19 cellular contexts compared by ENCODE assay signal in genomic region chr10:108684431-108684830, GRCh38.
"Had no signal": no experiment of that assay in that cellular context is flagged by ENCODE, and none has a peak within 500 bp of the region (broad histone marks: within the 10 kb centered on the region; RNA-seq: fewer than 3 reads in every experiment).

No MANE protein-coding gene starts in this region.

- H2AFZ ChIP-seq: parathyroid adenoma had no signal

- H3K27me3 Mint-ChIP-seq: naive thymus-derived CD4-positive, alpha-beta T cell; stimulated activated naive B cell treated with anti-CD40 and anti-IgM and Interleukin-4, amounts not matched to agents 10 μg/mL and 1 μg/mL and 100 μg/mL, for 72 hours had no signal

- H3K79me2 ChIP-seq: parathyroid adenoma had no signal

- FAIRE-seq: colon had no signal

- H3K27ac Mint-ChIP-seq: activated T-cell treated with anti-CD3 and anti-CD28 coated beads, Interleukin-2, amount 50 U/mL, for 72 hours; naive thymus-derived CD4-positive, alpha-beta T cell; stimulated activated naive B cell treated with anti-CD40 and anti-IgM and Interleukin-4, amounts not matched to agents 10 μg/mL and 1 μg/mL and 100 μg/mL, for 72 hours had no signal

- H3K27me3 ChIP-seq: ascending aorta, gastroesophageal sphincter, heart left ventricle, upper lobe of right lung had no signal

- H3K9me3 ChIP-seq: ascending aorta, gastroesophageal sphincter, heart left ventricle, thoracic aorta, upper lobe of right lung had no signal

- H3K9ac ChIP-seq: parathyroid adenoma had no signal

- H3K36me3 ChIP-seq: ascending aorta, gastroesophageal sphincter, heart left ventricle, thoracic aorta, upper lobe of right lung, WERI-Rb-1 had no signal

- ATAC-seq: activated T-cell treated with anti-CD3 and anti-CD28 coated beads, Interleukin-2, amount 50 U/mL, for 72 hours; gastroesophageal sphincter; heart left ventricle; naive thymus-derived CD4-positive, alpha-beta T cell; stimulated activated naive B cell treated with anti-CD40 and anti-IgM and Interleukin-4, amounts not matched to agents 10 μg/mL and 1 μg/mL and 100 μg/mL, for 72 hours; upper lobe of right lung had no signal

- H3K4me1 Mint-ChIP-seq: naive thymus-derived CD4-positive, alpha-beta T cell; stimulated activated naive B cell treated with anti-CD40 and anti-IgM and Interleukin-4, amounts not matched to agents 10 μg/mL and 1 μg/mL and 100 μg/mL, for 72 hours had no signal

- H3K4me3 Mint-ChIP-seq: activated T-cell treated with anti-CD3 and anti-CD28 coated beads, Interleukin-2, amount 50 U/mL, for 72 hours; naive thymus-derived CD4-positive, alpha-beta T cell; stimulated activated naive B cell treated with anti-CD40 and anti-IgM and Interleukin-4, amounts not matched to agents 10 μg/mL and 1 μg/mL and 100 μg/mL, for 72 hours had no signal

- H3K4me1 ChIP-seq: ascending aorta, gastroesophageal sphincter, heart left ventricle, parathyroid adenoma, upper lobe of right lung had no signal

- DNase-seq: activated CD4-positive, alpha-beta T cell treated with anti-CD3 and anti-CD28 coated beads for 1 hour; activated CD8-positive, alpha-beta memory T cell treated with anti-CD3 and anti-CD28 coated beads for 24 hours; activated CD8-positive, alpha-beta memory T cell treated with anti-CD3 and anti-CD28 coated beads, Interleukin-2, amount 50 U/mL, for 48 hours; activated effector memory CD4-positive, alpha-beta T cell treated with anti-CD3 and anti-CD28 coated beads, Interleukin-2, amount 50 U/mL, for 16 hours; activated naive CD4-positive, alpha-beta T cell treated with anti-CD3 and anti-CD28 coated beads, Interleukin-2, amount 50 U/mL, for 16 hours; activated T-cell treated with anti-CD3 and anti-CD28 coated beads, Interleukin-2, amount 50 U/mL, for 72 hours; dorsolateral prefrontal cortex; kidney glomerular epithelial cell; mesendoderm; naive thymus-derived CD4-positive, alpha-beta T cell; stimulated activated naive B cell treated with anti-CD40 and anti-IgM and Interleukin-4, amounts not matched to agents 10 μg/mL and 1 μg/mL and 100 μg/mL, for 72 hours; upper lobe of right lung; WERI-Rb-1 had no signal

- H3K27ac ChIP-seq: ascending aorta, dorsolateral prefrontal cortex, gastroesophageal sphincter, heart left ventricle, parathyroid adenoma, thoracic aorta, upper lobe of right lung, WERI-Rb-1 had no signal

- H3K4me3 ChIP-seq: ascending aorta, dorsolateral prefrontal cortex, gastroesophageal sphincter, heart left ventricle, thoracic aorta, upper lobe of right lung had no signal

- H3K36me3 Mint-ChIP-seq: naive thymus-derived CD4-positive, alpha-beta T cell; stimulated activated naive B cell treated with anti-CD40 and anti-IgM and Interleukin-4, amounts not matched to agents 10 μg/mL and 1 μg/mL and 100 μg/mL, for 72 hours had no signal
